ENCODE assay signal across 26 cellular contexts in genomic region chr16:72109300-72109699, GRCh38. TPM values are rescaled to one million over a fixed set of nuclear protein-coding genes. Genes with fewer than 3 reads are reported as not detected.
DNase-seq lines count a peak whose midpoint lies in the region; ATAC-seq and TF ChIP-seq lines count a peak whose summit lies in the region.
"Had no signal": no experiment of that assay in that cellular context is flagged by ENCODE, and none has a peak within 500 bp of the region (broad histone marks: within the 10 kb centered on the region; RNA-seq: fewer than 3 reads in every experiment).

No MANE protein-coding gene starts in this region.

- H3K36me3 ChIP-seq in osteoblast (ENCODE audit: insufficient read depth, low read length) (peaks cover 79% of the 10 kb centered on the region), upper lobe of right lung (peaks cover 92% of the 10 kb centered on the region)

- H3K79me2 ChIP-seq in osteoblast (ENCODE audit: insufficient read depth, low read length): no peaks in the 10 kb centered on the region

- no peaks in the 10 kb centered on the region for H3K27me3 Mint-ChIP-seq in type B pancreatic cell
- H3K27me3 Mint-ChIP-seq: CD4-positive, alpha-beta memory T cell; CD4-positive, CD25-positive, alpha-beta regulatory T cell; CD8-positive, alpha-beta memory T cell had no signal

- H3K36me3 Mint-ChIP-seq in type B pancreatic cell: peaks cover 3% of the 10 kb centered on the region

- H3K4me3 ChIP-seq in coronary artery (no peak overlapping the region), osteoblast (ENCODE audit: insufficient read depth, low read length) (no peak overlapping the region), upper lobe of right lung (no peak overlapping the region)
- H3K4me3 ChIP-seq: BLaER1, GM12878 had no signal

- no peak overlapping the region for H3K27ac Mint-ChIP-seq in type B pancreatic cell
- H3K27ac Mint-ChIP-seq: CD4-positive, alpha-beta memory T cell; CD4-positive, CD25-positive, alpha-beta regulatory T cell; CD8-positive, alpha-beta memory T cell had no signal

- H3K4me1 ChIP-seq in osteoblast (ENCODE audit: insufficient read depth, low read length): no peaks in the 10 kb centered on the region
- H3K4me1 ChIP-seq in upper lobe of right lung: no peaks in the 10 kb centered on the region
- H3K4me1 ChIP-seq: BE2C, BLaER1 had no signal

- H3K27me3 ChIP-seq in osteoblast (ENCODE audit: insufficient read depth, low read length): no peaks in the 10 kb centered on the region
- no peaks in the 10 kb centered on the region for H3K27me3 ChIP-seq in upper lobe of right lung
- H3K27me3 ChIP-seq: BE2C, BLaER1 had no signal

- peak; percentile 45 for DNase-seq in coronary artery (ENCODE audit: low spot score)
- peak; percentile 54 for DNase-seq in osteoblast (ENCODE audit: insufficient read length, low spot score, missing footprints)
- peak; percentile 25 for DNase-seq in type B pancreatic cell (ENCODE audit: extremely low spot score, unreplicated experiment)
- no peak for DNase-seq in SIG-M5 (lab: John Stamatoyannopoulos, UW)
- DNase-seq in upper lobe of right lung: no peak
- DNase-seq: 8988T; ACHN; BE2C; C1 segment of cervical spinal cord; CD4-positive, alpha-beta memory T cell; CD4-positive, CD25-positive, alpha-beta regulatory T cell; CD8-positive, alpha-beta memory T cell; COR-L47; DMS 273 treated with DMSO at 0.1 percent for 48 hours; DMS153; DMS53; DMS79; DND-41; EL; GDM1 had no signal

- H3K4me3 Mint-ChIP-seq in type B pancreatic cell: no peak overlapping the region
- H3K4me3 Mint-ChIP-seq: CD14-positive monocyte; CD4-positive, alpha-beta memory T cell; CD4-positive, CD25-positive, alpha-beta regulatory T cell; CD8-positive, alpha-beta memory T cell had no signal

- H3K4me1 Mint-ChIP-seq in type B pancreatic cell (ENCODE audit: unreplicated experiment): no peaks in the 10 kb centered on the region
- H3K4me1 Mint-ChIP-seq: CD14-positive monocyte; CD4-positive, alpha-beta memory T cell; CD4-positive, CD25-positive, alpha-beta regulatory T cell; CD8-positive, alpha-beta memory T cell had no signal

- H3K27ac ChIP-seq in coronary artery (no peak overlapping the region), osteoblast (ENCODE audit: low read depth, low read length) (no peak overlapping the region), upper lobe of right lung (no peak overlapping the region)
- H3K27ac ChIP-seq: BLaER1 had no signal

- TF ChIP-seq CTCF in coronary artery (IDR thresholded peaks at IDR 0.05) (no peak), osteoblast (IDR thresholded peaks at IDR 0.05; ENCODE audit: extremely low read depth, low read depth, low read length) (no peak), type B pancreatic cell (conservative IDR thresholded peaks at IDR 0.05) (no peak), upper lobe of right lung (IDR thresholded peaks at IDR 0.05) (no peak)

- no peaks in the 10 kb centered on the region for H4K20me1 ChIP-seq in osteoblast (ENCODE audit: insufficient read depth, low read length)

- H2AFZ ChIP-seq in osteoblast (ENCODE audit: low read length): no peak overlapping the region

- H3K9me3 Mint-ChIP-seq in type B pancreatic cell: no peaks in the 10 kb centered on the region
- H3K9me3 Mint-ChIP-seq: CD8-positive, alpha-beta memory T cell had no signal

- no peak overlapping the region for H3K4me2 ChIP-seq in osteoblast (ENCODE audit: insufficient read depth, low read length)
- H3K4me2 ChIP-seq: BLaER1 had no signal

- no peak for ATAC-seq in upper lobe of right lung
- ATAC-seq: GM12878 had no signal

- intact Hi-C loops in upper lobe of right lung (cut with DNase I): no loop called here

- H3K9me3 ChIP-seq in osteoblast (ENCODE audit: low read depth, low read length) (no peaks in the 10 kb centered on the region), upper lobe of right lung (no peaks in the 10 kb centered on the region)
- H3K9me3 ChIP-seq: BE2C, BLaER1 had no signal

RNA-seq across cellular contexts. Expression of gene DHX38, which starts 15.7 kb away (rescaled TPM):
- total RNA-seq in osteoblast (51.4 and 52.7 TPM in 2 replicates), type B pancreatic cell (ENCODE audit: low replicate concordance) (62.7 and 75.6 TPM in 2 replicates), upper lobe of right lung (53.5 TPM)

RNA-seq across cellular contexts. Expression of gene TXNL4B, which starts 15.9 kb away (rescaled TPM):
- total RNA-seq in osteoblast (9.1 and 12.3 TPM in 2 replicates), type B pancreatic cell (ENCODE audit: low replicate concordance) (12.2 and 17.8 TPM in 2 replicates), upper lobe of right lung (11.5 TPM)

RNA-seq across cellular contexts. Expression of gene HPR, which starts 46.3 kb away (rescaled TPM):
- total RNA-seq in osteoblast (not detected in 2 replicates), type B pancreatic cell (ENCODE audit: low replicate concordance) (not detected in 2 replicates), upper lobe of right lung (2.7 TPM)
- total RNA-seq: A673; CD4-positive, alpha-beta memory T cell; CD4-positive, CD25-positive, alpha-beta regulatory T cell; CD8-positive, alpha-beta memory T cell; Daoy; G401; GM12878 had no signal

RNA-seq across cellular contexts. Expression of gene HP, which starts 55.0 kb away (rescaled TPM):
- total RNA-seq in osteoblast (not detected in 2 replicates), type B pancreatic cell (ENCODE audit: low replicate concordance) (not detected in 2 replicates), upper lobe of right lung (94.2 TPM)
- total RNA-seq: A673; CD4-positive, alpha-beta memory T cell; CD4-positive, CD25-positive, alpha-beta regulatory T cell; CD8-positive, alpha-beta memory T cell; Daoy; G401 had no signal

Comparison
In these comparisons a context has a peak if more than half of its experiments do, and no peak if none do; other contexts are left out.
1. DNase-seq: peak in coronary artery (single experiment), osteoblast (single experiment) and type B pancreatic cell (single experiment); none in SIG-M5 (single experiment) and upper lobe of right lung (single experiment).